8 cellular contexts compared by ENCODE assay signal in the genomic region with DNA sequence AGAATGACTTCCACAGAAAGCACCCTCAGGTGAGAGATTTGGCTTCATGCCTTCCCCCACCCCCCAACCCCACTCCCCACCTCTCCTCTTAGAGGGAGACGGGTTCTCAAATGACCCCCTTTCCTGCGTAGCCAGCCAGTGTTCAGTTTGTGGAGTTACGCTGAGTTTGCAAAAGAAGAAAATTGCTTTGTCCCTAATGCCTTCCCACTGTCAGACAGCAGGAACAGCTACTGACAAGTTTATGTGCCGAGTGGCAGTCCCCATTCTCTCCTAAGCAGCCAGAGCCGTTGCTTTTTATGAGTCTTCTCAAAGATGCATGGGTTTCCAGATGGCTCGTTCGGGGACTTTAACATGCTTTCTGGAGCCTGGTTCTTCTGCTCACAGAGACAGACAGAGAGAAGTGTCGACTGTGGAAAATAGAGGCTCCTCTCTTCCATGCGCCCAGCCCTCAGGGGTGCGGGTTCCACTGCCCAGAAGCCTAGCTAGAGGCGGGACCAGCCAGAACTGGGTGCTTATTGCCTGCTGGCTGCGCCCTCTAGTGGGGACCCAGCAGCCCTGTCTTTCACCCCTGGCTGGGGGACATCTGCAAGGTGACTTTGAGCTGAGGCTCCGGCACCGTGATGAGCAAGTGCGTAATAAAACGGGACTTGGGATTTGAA.
DNase-seq lines count a peak whose midpoint lies in the region; ATAC-seq and TF ChIP-seq lines count a peak whose summit lies in the region.

No MANE protein-coding gene starts in this region.

- intact Hi-C loops in posterior vena cava (cut with DNase I): loop anchor here (5.0 to 10.0 kb wide), 2 partner anchors 69 to 427 kb away; no protein-coding TSS in a partner anchor

- peak; percentile 95 for TF ChIP-seq CTCF in glutamatergic neuron (IDR thresholded peaks at IDR 0.05; ENCODE audit: partially characterized antibody, unreplicated experiment)

- H3K9me3 Mint-ChIP-seq in activated naive CD4-positive, alpha-beta T cell treated with anti-CD3 and anti-CD28 coated beads, Interleukin-2, amount 50 U/mL, for 24 hours: no peaks in the 10 kb centered on the region
- peaks cover 6% of the 10 kb centered on the region for H3K9me3 Mint-ChIP-seq in glutamatergic neuron (ENCODE audit: unreplicated experiment)

- no peak overlapping the region for H3K4me3 Mint-ChIP-seq in activated naive CD4-positive, alpha-beta T cell treated with anti-CD3 and anti-CD28 coated beads, Interleukin-2, amount 50 U/mL, for 24 hours
- no peak overlapping the region for H3K4me3 Mint-ChIP-seq in glutamatergic neuron (ENCODE audit: unreplicated experiment)

- no peaks in the 10 kb centered on the region for H3K27me3 Mint-ChIP-seq in activated naive CD4-positive, alpha-beta T cell treated with anti-CD3 and anti-CD28 coated beads, Interleukin-2, amount 50 U/mL, for 24 hours
- peaks cover 1% of the 10 kb centered on the region for H3K27me3 Mint-ChIP-seq in glutamatergic neuron (ENCODE audit: unreplicated experiment)

- ATAC-seq in GM19463 (IDR thresholded peaks at IDR 0.05; ENCODE audit: unreplicated experiment): peak; percentile 84

- peak overlapping the region; percentile 65 for H3K27ac Mint-ChIP-seq in activated naive CD4-positive, alpha-beta T cell treated with anti-CD3 and anti-CD28 coated beads, Interleukin-2, amount 50 U/mL, for 24 hours
- H3K27ac Mint-ChIP-seq in glutamatergic neuron (ENCODE audit: unreplicated experiment): peak overlapping the region; percentile 22

- peaks cover 2% of the 10 kb centered on the region for H3K36me3 Mint-ChIP-seq in activated naive CD4-positive, alpha-beta T cell treated with anti-CD3 and anti-CD28 coated beads, Interleukin-2, amount 50 U/mL, for 24 hours
- H3K36me3 Mint-ChIP-seq in glutamatergic neuron (ENCODE audit: unreplicated experiment): no peaks in the 10 kb centered on the region

- peaks cover 30% of the 10 kb centered on the region for H3K4me1 Mint-ChIP-seq in activated naive CD4-positive, alpha-beta T cell treated with anti-CD3 and anti-CD28 coated beads, Interleukin-2, amount 50 U/mL, for 24 hours
- peaks cover 42% of the 10 kb centered on the region for H3K4me1 Mint-ChIP-seq in glutamatergic neuron (ENCODE audit: low read depth, unreplicated experiment)

- DNase-seq in Ammon's horn (ENCODE audit: low spot score): peak; percentile 93
- peak; percentile 84 for DNase-seq in NAMALWA (ENCODE audit: low spot score)
- peak; percentile 80 for DNase-seq in SKM-1 (lab: John Stamatoyannopoulos, UW; ENCODE audit: unreplicated experiment)
- DNase-seq in glutamatergic neuron: peak; percentile 87
- peak; percentile 91 for DNase-seq in posterior vena cava (ENCODE audit: low spot score)
- DNase-seq in ureter (ENCODE audit: low spot score): peak; percentile 74

Comparison
In these comparisons a context has a peak if more than half of its experiments do, and no peak if none do; other contexts are left out.
1. Peak in every context shown above with its lines: DNase-seq and ATAC-seq.